ENCODE assay signal across 8 cellular contexts in the genomic region with DNA sequence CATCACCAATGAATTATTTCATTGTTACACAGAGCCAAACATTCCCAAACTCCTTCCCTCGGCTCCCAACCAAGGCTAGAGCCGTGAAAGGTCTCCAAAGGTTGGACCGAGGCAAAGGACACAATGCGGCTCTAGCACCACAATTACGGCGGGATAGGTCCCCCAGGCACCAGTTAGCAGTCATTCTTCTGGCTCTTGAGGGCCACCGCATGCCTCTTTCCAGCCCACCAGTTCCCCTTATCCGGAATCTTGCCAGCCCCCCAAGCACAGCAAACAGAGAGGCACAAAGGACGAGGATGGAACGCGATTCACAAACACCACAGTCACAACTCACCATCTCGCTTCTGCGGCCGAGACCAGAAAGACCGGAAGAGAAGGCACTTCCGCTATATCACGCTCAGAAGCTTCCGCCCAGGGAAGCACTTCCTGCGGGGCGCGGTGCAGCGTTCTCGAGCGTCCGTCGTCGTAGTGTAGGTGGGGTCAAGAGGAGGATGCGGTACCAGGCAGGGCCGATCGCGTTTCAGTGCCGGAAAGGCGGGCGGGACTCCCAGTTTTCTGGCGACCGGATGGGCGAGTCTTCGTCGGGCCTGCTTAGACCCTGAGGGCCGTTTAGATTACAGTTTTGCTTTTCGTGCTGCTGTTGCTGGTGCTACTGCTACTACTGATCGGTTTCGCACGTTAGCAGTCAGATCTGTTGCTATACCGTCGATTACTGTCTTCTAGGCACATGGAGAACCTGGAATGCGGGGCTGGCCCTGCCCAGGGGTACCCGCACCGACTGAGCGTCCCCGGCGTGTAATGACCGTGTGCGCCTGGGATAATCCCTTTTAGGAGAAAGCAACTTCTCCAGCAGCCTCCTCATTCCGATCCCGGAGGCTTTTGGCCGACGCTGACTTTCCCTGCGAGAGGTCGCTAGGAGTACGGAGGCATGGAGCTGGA. TPM values are rescaled to one million over a fixed set of nuclear protein-coding genes. Genes with fewer than 3 reads are reported as not detected.
DNase-seq lines count a peak whose midpoint lies in the region; ATAC-seq, FAIRE-seq and TF ChIP-seq lines count a peak whose summit lies in the region.

A gene (minus strand): TSS at position 374 of the 939 bp plus-strand sequence. CDS start 37 bp downstream, at position 337.

- peak within 1 kb of the TSS; percentile 100 for H3K27ac Mint-ChIP-seq in activated T-cell treated with anti-CD3 and anti-CD28 coated beads, Interleukin-2, amount 50 U/mL, for 72 hours

- H3K4me1 Mint-ChIP-seq in activated T-cell treated with anti-CD3 and anti-CD28 coated beads, Interleukin-2, amount 50 U/mL, for 72 hours (ENCODE audit: low read depth): peaks cover 48% of the 10 kb centered on the region

- peak within 1 kb of the TSS; percentile 97 to 99 for H3K4me3 Mint-ChIP-seq in activated T-cell treated with anti-CD3 and anti-CD28 coated beads, Interleukin-2, amount 50 U/mL, for 72 hours

- H3K36me3 ChIP-seq in KOPT-K1 (ENCODE audit: insufficient read depth, low read length) (peaks cover 48% of the 10 kb centered on the region), esophagus muscularis mucosa (peaks cover 36 to 40% (median 37%) of the 10 kb centered on the region in 4 donors)

- H3K4me1 ChIP-seq in esophagus muscularis mucosa: peaks cover 16 to 35% (median 24%) of the 10 kb centered on the region in 4 donors

- peak in 1 of 3 experiments; percentile 8 for TF ChIP-seq CTCF in esophagus muscularis mucosa (IDR thresholded peaks at IDR 0.05)

- TF ChIP-seq POLR2A in esophagus muscularis mucosa (IDR thresholded peaks at IDR 0.05; ENCODE audit: low read depth): peak; percentile 83

- peak within 1 kb of the TSS; percentile 85 for H3K27ac ChIP-seq in KOPT-K1 (ENCODE audit: low read depth, low read length, poor library complexity, severe bottlenecking)
- peak within 1 kb of the TSS; percentile 93 to 97 (median 94) for H3K27ac ChIP-seq in esophagus muscularis mucosa (replicated peaks in 1 of 4)

- no peaks in the 10 kb centered on the region for H3K27me3 ChIP-seq in esophagus muscularis mucosa

- peaks cover 27 to 51% of the 10 kb centered on the region in 2 donors for H3K36me3 Mint-ChIP-seq in activated T-cell treated with anti-CD3 and anti-CD28 coated beads, Interleukin-2, amount 50 U/mL, for 72 hours (ENCODE audit: insufficient read depth in 2 of 2)

- DNase-seq in DMS79 (lab: John Stamatoyannopoulos, UW) (peak; percentile 83), RCC 7860 (ENCODE audit: low spot score) (peak; percentile 98), esophagus muscularis mucosa (ENCODE audit: extremely low spot score) (peak; percentile 99), myocyte (ENCODE audit: low read depth) (peak; percentile 98)
- DNase-seq in activated T-cell treated with anti-CD3 and anti-CD28 coated beads, Interleukin-2, amount 50 U/mL, for 72 hours: peak; percentile 93 to 95
- DNase-seq in stimulated activated CD8-positive, alpha-beta memory T cell treated with anti-CD3 and anti-CD28 coated beads, Interleukin-7, amount 100 ng/mL, for 48 hours (ENCODE audit: extremely low read depth in 1 of 2, low read depth in 1 of 2): peak; percentile 87 to 92

- 3% methylated on average over 39 of the region's 61 CpGs for WGBS in esophagus muscularis mucosa

- no peak for TF ChIP-seq EP300 in esophagus muscularis mucosa (IDR thresholded peaks at IDR 0.05)

- peak; percentile 97 for ATAC-seq in GM21786 (IDR thresholded peaks at IDR 0.05; ENCODE audit: unreplicated experiment)
- ATAC-seq in activated T-cell treated with anti-CD3 and anti-CD28 coated beads, Interleukin-2, amount 50 U/mL, for 72 hours (replicated peaks in 1 of 2): peak; percentile 94 to 95

- peak within 1 kb of the TSS; percentile 61 to 71 (median 66) for H3K4me3 ChIP-seq in esophagus muscularis mucosa

- intact Hi-C loops in esophagus muscularis mucosa (cut with DNase I): loop anchor here (5.0 kb wide), 1 partner anchor 78 kb away; a partner anchor contains a TSS

- no peaks in the 10 kb centered on the region for H3K27me3 Mint-ChIP-seq in activated T-cell treated with anti-CD3 and anti-CD28 coated beads, Interleukin-2, amount 50 U/mL, for 72 hours (ENCODE audit: low read depth)

- no peaks in the 10 kb centered on the region for H3K9me3 Mint-ChIP-seq in activated T-cell treated with anti-CD3 and anti-CD28 coated beads, Interleukin-2, amount 50 U/mL, for 72 hours

- FAIRE-seq in RCC 7860 (lab: Jason Lieb, UNC): peak; percentile 85

- H3K9me3 ChIP-seq in KOPT-K1 (ENCODE audit: insufficient read depth, low read length, poor library complexity, severe bottlenecking): no peaks in the 10 kb centered on the region
- H3K9me3 ChIP-seq in esophagus muscularis mucosa: no peaks in the 10 kb centered on the region

RNA-seq across cellular contexts. Expression of the gene that starts here (rescaled TPM):
- total RNA-seq in activated T-cell treated with anti-CD3 and anti-CD28 coated beads, Interleukin-2, amount 50 U/mL, for 72 hours: 1,000 to 10,000 TPM; 2,016 to 2,043 TPM
- total RNA-seq in esophagus muscularis mucosa: 100 to 1,000 TPM; 119 to 984 (median 276) TPM
- total RNA-seq in myocyte: 58.7 and 67.5 TPM in 2 replicates
- polyA plus RNA-seq in myocyte (2012): 2,087 TPM

Comparison
In these comparisons a context has a peak if more than half of its experiments do, and no peak if none do; other contexts are left out.
1. Peak in every context shown above with its lines: DNase-seq, ATAC-seq, H3K4me3 ChIP-seq and H3K27ac ChIP-seq.